In the genomic region with DNA sequence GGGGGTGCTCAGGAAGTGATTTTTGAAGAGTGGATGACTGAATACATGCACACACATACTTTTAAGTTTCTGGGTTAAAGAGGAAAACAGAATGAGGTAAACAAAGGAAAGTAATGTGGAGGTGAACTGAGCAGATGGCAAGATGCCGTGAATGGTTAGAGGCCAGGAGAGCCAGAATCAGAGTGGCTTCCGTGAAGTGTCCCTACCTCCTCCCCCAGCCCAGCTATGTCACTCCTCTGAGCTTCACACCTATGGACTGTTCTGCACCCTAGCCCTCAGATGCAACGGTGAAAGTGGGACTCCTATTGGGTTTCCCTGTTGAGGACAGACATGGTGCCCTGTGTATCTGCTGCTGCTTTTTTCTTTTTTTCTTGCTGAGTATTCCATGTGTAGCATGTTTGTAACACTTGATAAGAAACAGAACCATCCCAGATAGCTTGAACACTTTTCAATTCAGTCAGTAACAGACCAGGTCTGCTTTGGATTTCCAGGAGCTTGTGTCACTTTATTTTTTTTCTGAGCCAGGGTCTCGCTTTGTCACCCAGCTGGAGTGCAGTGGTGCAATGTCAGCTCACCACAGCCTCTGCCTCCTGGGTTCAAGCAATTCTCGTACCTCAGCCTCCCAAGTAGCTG, we compare ENCODE assay signal across 1 cellular context.
TF ChIP-seq lines count a peak whose summit lies in the region.

No MANE protein-coding gene starts in this region.

TF ChIP-seq in SK-N-SH, 30 proteins besides CTCF, POLR2A, EP300 and RAD21:
- TF ChIP-seq RFX5 (IDR thresholded peaks at IDR 0.05; ENCODE audit: low read length): no peak
- TF ChIP-seq MXI1 (IDR thresholded peaks at IDR 0.05; ENCODE audit: low read depth, low read length): peak; percentile 66; the same call in 1 of the 2 replicates
